ENCODE assay signal across 19 cellular contexts in genomic region chr11:125929445-125930075, GRCh38. TPM values are rescaled to one million over a fixed set of nuclear protein-coding genes. Genes with fewer than 3 reads are reported as not detected.
DNase-seq lines count a peak whose midpoint lies in the region; ATAC-seq, FAIRE-seq and TF ChIP-seq lines count a peak whose summit lies in the region.
"Had no signal": no experiment of that assay in that cellular context is flagged by ENCODE, and none has a peak within 500 bp of the region (broad histone marks: within the 10 kb centered on the region; RNA-seq: fewer than 3 reads in every experiment).

No MANE protein-coding gene starts in this region.

- peaks cover 0 to 6% (median 2%) of the 10 kb centered on the region in 4 experiments; a peak in 2 of 7 replicates for H3K27me3 ChIP-seq in H1 (replicated peaks in 1 of 4; ENCODE audit: control insufficient read depth in 3 of 4, extremely low read depth in 1 of 4, insufficient read depth in 3 of 4, low read length in 3 of 4)

- no peak overlapping the region for H4K5ac ChIP-seq in H1 (ENCODE audit: insufficient read length, low read depth, low read length)

- H4K8ac ChIP-seq in H1 (ENCODE audit: extremely low read depth, insufficient read depth, low read length): no peak overlapping the region

- no peaks in the 10 kb centered on the region for H3K36me3 ChIP-seq in H1 (ENCODE audit: control insufficient read depth in 2 of 4, insufficient read depth in 4 of 4, low read length in 3 of 4)

- POLR2A ChIA-PET in H1 (lab: Charles Lee; ENCODE audit: partially characterized antibody): interaction anchor here (0.9 to 1.3 kb wide), 2 partner anchors 9 to 228 kb away, joined by 3 read pairs; no protein-coding TSS in a partner anchor

- WGBS in H1 (ENCODE audit: extremely low coverage in 1 of 2, insufficient coverage in 1 of 2, insufficient read length in 1 of 2, insufficient replicate concordance in 2 of 2, low coverage in 1 of 2, low lambda C conversion rate in 2 of 2, missing lambda C conversion rate in 1 of 2), 2 experiments: 84% methylated on average over 9 of the region's 9 CpGs; no CpG with 5 or more reads in 1 of the 2 experiments

- CTCF ChIA-PET in H1 (lab: Charles Lee; ENCODE audit: partially characterized antibody): interaction anchor here (0.8 to 7.0 kb wide), 10 partner anchors 8 to 264 kb away, joined by 3 to 76 read pairs (median 3); partner anchors contain the start of gene VSIG10L2

- no peak for TF ChIP-seq EP300 in H1 (IDR thresholded peaks at IDR 0.05; ENCODE audit: borderline replicate concordance in 1 of 2, low read depth in 2 of 2, low read length in 2 of 2)

- no peak for TF ChIP-seq POLR2A in H1 (IDR thresholded peaks at IDR 0.05; ENCODE audit: control extremely low read depth in 1 of 2, low read depth in 2 of 2, low read length in 2 of 2)

- H2BK20ac ChIP-seq in H1 (ENCODE audit: low read length): no peak overlapping the region

- no peak overlapping the region for H2BK12ac ChIP-seq in H1 (ENCODE audit: low read depth, low read length)

- H3K27me3 Mint-ChIP-seq in natural killer cell (ENCODE audit: low read depth in 2 of 2): peaks cover 11 to 27% of the 10 kb centered on the region in 2 donors

- H4K91ac ChIP-seq in H1 (replicated peaks; ENCODE audit: insufficient read length, low read length): no peak overlapping the region

- H2AK5ac ChIP-seq in H1 (ENCODE audit: low read depth, low read length): no peak overlapping the region

- no peak overlapping the region for H3K23ac ChIP-seq in H1 (ENCODE audit: insufficient read length)

- no peak overlapping the region for H3K14ac ChIP-seq in H1 (ENCODE audit: insufficient read length)

- no peak overlapping the region for H3K27ac ChIP-seq in H1 (ENCODE audit: low read depth, low read length)
- H3K27ac ChIP-seq: SK-N-MC had no signal

- no peak overlapping the region for H3K4me3 ChIP-seq in H1 (ENCODE audit: extremely low read depth in 1 of 4, insufficient read depth in 2 of 4, low read depth in 3 of 4, low read length in 4 of 4)
- H3K4me3 ChIP-seq: SK-N-MC had no signal

- no peak overlapping the region for H3K4ac ChIP-seq in H1 (replicated peaks; ENCODE audit: insufficient read length, low read depth, low read length)

- no peak overlapping the region for H2BK120ac ChIP-seq in H1 (replicated peaks; ENCODE audit: low read depth, low read length)

- H3K79me2 ChIP-seq in H1 (ENCODE audit: control insufficient read depth in 1 of 2, insufficient read depth in 2 of 2, low read length in 2 of 2): no peaks in the 10 kb centered on the region

- H4K20me1 ChIP-seq in H1 (replicated peaks in 1 of 2; ENCODE audit: control insufficient read depth in 1 of 2, insufficient read depth in 2 of 2, low read length in 2 of 2): no peaks in the 10 kb centered on the region

- no peak overlapping the region for H2BK5ac ChIP-seq in H1 (ENCODE audit: low read depth, low read length)

- H3K23me2 ChIP-seq in H1 (ENCODE audit: low read depth, low read length): no peaks in the 10 kb centered on the region

- no peak overlapping the region for H2AFZ ChIP-seq in H1 (ENCODE audit: low read length)

- no peak overlapping the region for H3K27ac Mint-ChIP-seq in natural killer cell
- H3K27ac Mint-ChIP-seq: HFFc6, IgD-negative memory B cell had no signal

- H3K4me3 Mint-ChIP-seq in natural killer cell: no peak overlapping the region
- H3K4me3 Mint-ChIP-seq: HFFc6, IgD-negative memory B cell had no signal

- no peaks in the 10 kb centered on the region for H3K79me1 ChIP-seq in H1 (ENCODE audit: low read depth, low read length)

- no peaks in the 10 kb centered on the region for H3K4me1 Mint-ChIP-seq in natural killer cell
- H3K4me1 Mint-ChIP-seq: IgD-negative memory B cell had no signal

- no peak for FAIRE-seq in H1 (lab: Jason Lieb, UNC)
- FAIRE-seq: GM19239, H54 had no signal

- TF ChIP-seq CTCF in H1 (IDR thresholded peaks at IDR 0.05; ENCODE audit: control extremely low read depth in 1 of 3, insufficient read depth in 1 of 3, low read depth in 1 of 3, low read length in 3 of 3): no peak
- TF ChIP-seq CTCF in natural killer cell (IDR thresholded peaks at IDR 0.05): no peak

- no peak overlapping the region for H3K4me2 ChIP-seq in H1 (ENCODE audit: insufficient read depth in 1 of 2, low read depth in 2 of 2, low read length in 2 of 2)

- peaks cover 6 to 14% (median 11%) of the 10 kb centered on the region in 4 experiments for H3K4me1 ChIP-seq in H1 (replicated peaks in 1 of 4; ENCODE audit: control insufficient read depth in 3 of 4, insufficient read depth in 4 of 4, low read length in 3 of 4)
- H3K4me1 ChIP-seq: Caco-2 had no signal

- no peaks in the 10 kb centered on the region for H3K36me3 Mint-ChIP-seq in natural killer cell
- H3K36me3 Mint-ChIP-seq: IgD-negative memory B cell had no signal

- TF ChIP-seq RAD21 in H1 (IDR thresholded peaks at IDR 0.05 in 1 of 2, conservative IDR thresholded peaks at IDR 0.05 in 1 of 2; ENCODE audit: low read depth in 2 of 2, low read length in 2 of 2): no peak

- no peaks in the 10 kb centered on the region for H3K9me3 Mint-ChIP-seq in natural killer cell
- H3K9me3 Mint-ChIP-seq: HFFc6, IgD-negative memory B cell had no signal

- H3K9me3 ChIP-seq in H1 (ENCODE audit: insufficient read depth in 2 of 2, low read depth in 1 of 2, low read length in 1 of 2): no peaks in the 10 kb centered on the region
- H3K9me3 ChIP-seq: Caco-2 had no signal

- peak; percentile 17 for DNase-seq in Ammon's horn (ENCODE audit: low spot score)
- peak; percentile 53 for DNase-seq in MV-4-11 (lab: John Stamatoyannopoulos, UW)
- no peak for DNase-seq in H1 (ENCODE audit: low read depth in 1 of 2, low spot score in 2 of 2)
- peak; percentile 73 for DNase-seq in posterior vena cava (ENCODE audit: low spot score)
- DNase-seq in natural killer cell: no peak
- no peak for DNase-seq in iPS-NIHi11 (ENCODE audit: low spot score)
- DNase-seq in amniotic stem cell (lab: John Stamatoyannopoulos, UW): no peak
- DNase-seq: Caco-2, HFFc6, NCI-H1436, NCI-H2029 treated with DMSO at 0.1 percent for 48 hours, NCI-H2171 treated with DMSO at 0.1 percent for 48 hours, NCI-H510A treated with DMSO at 0.1 percent for 48 hours had no signal

- H3K56ac ChIP-seq in H1 (replicated peaks; ENCODE audit: insufficient read length, low read depth, low read length): no peak overlapping the region

- intact Hi-C loops in posterior vena cava (cut with DNase I) (no loop called here), natural killer cell (cut with micrococcal nuclease) (no loop called here)

- no peak overlapping the region; a peak in 1 of 7 replicates for H3K9ac ChIP-seq in H1 (replicated peaks in 1 of 4; ENCODE audit: extremely low read depth in 1 of 4, low read depth in 3 of 4, low read length in 3 of 4)

- no peak overlapping the region for H3K18ac ChIP-seq in H1 (ENCODE audit: extremely low read depth, low read length)

- no peak overlapping the region for H2BK15ac ChIP-seq in H1 (ENCODE audit: low read length)

- ATAC-seq in natural killer cell: no peak
- ATAC-seq: Panc1 had no signal

TF ChIP-seq in H1, 55 proteins besides CTCF, POLR2A, EP300 and RAD21 (continues in another document):
- TF ChIP-seq CEBPB (IDR thresholded peaks at IDR 0.05; ENCODE audit: low read depth, low read length): peak; percentile 69

RNA-seq across cellular contexts. Expression of gene VSIG10L2, which starts 16.3 kb away (rescaled TPM):
- not detected in 2 replicates for total RNA-seq in H1 (2021; fragmentation: NEBNext Ultra II Directional; extraction: Animal tissue kit (Norgen Biotek cat#: 25700))
- not detected in 2 replicates for polyA plus RNA-seq in H1 (2011; rRNA removed)
- not detected for polyA plus RNA-seq in H1 (2011; cell fraction: cytosol; rRNA removed)
- polyA plus RNA-seq in H1 (2011; cell fraction: nucleus; rRNA removed): not detected
- polyA plus RNA-seq in H1 (2012, experiment 1 of 2): not detected in 4 replicates
- polyA plus RNA-seq in H1 (2012, experiment 2 of 2): not detected
- polyA plus RNA-seq in H1 (2013, experiment 1 of 2): not detected
- not detected for polyA plus RNA-seq in H1 (2013, experiment 2 of 2)
- not detected in 2 replicates for polyA minus RNA-seq in H1 (2011; rRNA and poly(A)+ RNA removed)
- not detected for polyA minus RNA-seq in H1 (2011; cell fraction: cytosol; rRNA and poly(A)+ RNA removed)
- not detected for polyA minus RNA-seq in H1 (2011; cell fraction: nucleus; rRNA and poly(A)+ RNA removed)
- total RNA-seq in posterior vena cava (under 1 TPM in 1 of 2 donors, not detected in 1; 0.14 TPM), natural killer cell (not detected)
- total RNA-seq: Caco-2, HFFc6, LHCN-M2 had no signal
- polyA plus RNA-seq: IgD-negative memory B cell had no signal

RNA-seq across cellular contexts. Expression of gene DDX25, which starts 25.3 kb away (rescaled TPM):
- 16.3 and 17.9 TPM in 2 replicates for total RNA-seq in H1 (2021; fragmentation: NEBNext Ultra II Directional; extraction: Animal tissue kit (Norgen Biotek cat#: 25700))
- 12.4 and 17.6 TPM in 2 replicates for polyA plus RNA-seq in H1 (2011; rRNA removed)
- polyA plus RNA-seq in H1 (2011; cell fraction: cytosol; rRNA removed): 20.1 TPM
- polyA plus RNA-seq in H1 (2011; cell fraction: nucleus; rRNA removed): 12.2 TPM
- 11.4 to 17.1 TPM (median 16.1 TPM) in 4 replicates for polyA plus RNA-seq in H1 (2012, experiment 1 of 2)
- 5.5 TPM for polyA plus RNA-seq in H1 (2012, experiment 2 of 2)
- polyA plus RNA-seq in H1 (2013, experiment 1 of 2): 16.5 TPM
- polyA plus RNA-seq in H1 (2013, experiment 2 of 2): 15.8 TPM
- 15.6 and 22.2 TPM in 2 replicates for polyA minus RNA-seq in H1 (2011; rRNA and poly(A)+ RNA removed)
- 6.5 TPM for polyA minus RNA-seq in H1 (2011; cell fraction: cytosol; rRNA and poly(A)+ RNA removed)
- 9.1 TPM for polyA minus RNA-seq in H1 (2011; cell fraction: nucleus; rRNA and poly(A)+ RNA removed)
- total RNA-seq in posterior vena cava (not detected), natural killer cell (not detected)
- total RNA-seq: Caco-2, HFFc6, LHCN-M2 had no signal

RNA-seq across cellular contexts. Expression of gene PUS3, which starts 26.6 kb away (rescaled TPM):
- 20.0 and 22.6 TPM in 2 replicates for total RNA-seq in H1 (2021; fragmentation: NEBNext Ultra II Directional; extraction: Animal tissue kit (Norgen Biotek cat#: 25700))
- polyA plus RNA-seq in H1 (2011; rRNA removed): 4.8 and 8.7 TPM in 2 replicates
- polyA plus RNA-seq in H1 (2011; cell fraction: cytosol; rRNA removed): 9.9 TPM
- 7.3 TPM for polyA plus RNA-seq in H1 (2011; cell fraction: nucleus; rRNA removed)
- polyA plus RNA-seq in H1 (2012, experiment 1 of 2): 18.0 to 36.2 TPM (median 26.7 TPM) in 4 replicates
- polyA plus RNA-seq in H1 (2012, experiment 2 of 2): 6.0 TPM
- polyA plus RNA-seq in H1 (2013, experiment 1 of 2): 30.4 TPM
- polyA plus RNA-seq in H1 (2013, experiment 2 of 2): 32.4 TPM
- 15.7 and 21.0 TPM in 2 replicates for polyA minus RNA-seq in H1 (2011; rRNA and poly(A)+ RNA removed)
- 5.9 TPM for polyA minus RNA-seq in H1 (2011; cell fraction: cytosol; rRNA and poly(A)+ RNA removed)
- 16.9 TPM for polyA minus RNA-seq in H1 (2011; cell fraction: nucleus; rRNA and poly(A)+ RNA removed)
- 1 to 10 TPM; 7.1 to 9.1 TPM for total RNA-seq in posterior vena cava
- 1 to 10 TPM; 3.6 to 6.7 (median 3.6) TPM for total RNA-seq in natural killer cell

RNA-seq across cellular contexts. Expression of gene HYLS1, which starts 42.1 kb away (rescaled TPM):
- 11.6 and 12.6 TPM in 2 replicates for total RNA-seq in H1 (2021; fragmentation: NEBNext Ultra II Directional; extraction: Animal tissue kit (Norgen Biotek cat#: 25700))
- polyA plus RNA-seq in H1 (2011; rRNA removed): 2.3 and 5.1 TPM in 2 replicates
- 5.5 TPM for polyA plus RNA-seq in H1 (2011; cell fraction: cytosol; rRNA removed)
- 2.4 TPM for polyA plus RNA-seq in H1 (2011; cell fraction: nucleus; rRNA removed)
- polyA plus RNA-seq in H1 (2012, experiment 1 of 2): 7.5 to 11.5 TPM (median 7.9 TPM) in 4 replicates
- polyA plus RNA-seq in H1 (2012, experiment 2 of 2): 1.6 TPM
- 7.1 TPM for polyA plus RNA-seq in H1 (2013, experiment 1 of 2)
- 7.6 TPM for polyA plus RNA-seq in H1 (2013, experiment 2 of 2)
- polyA minus RNA-seq in H1 (2011; rRNA and poly(A)+ RNA removed): 6.1 and 6.9 TPM in 2 replicates
- polyA minus RNA-seq in H1 (2011; cell fraction: cytosol; rRNA and poly(A)+ RNA removed): 4.6 TPM
- 4.4 TPM for polyA minus RNA-seq in H1 (2011; cell fraction: nucleus; rRNA and poly(A)+ RNA removed)
- total RNA-seq in posterior vena cava (1 to 10 TPM; 3.7 to 5.0 TPM), natural killer cell (1 to 10 TPM; 4.4 to 6.8 (median 5.6) TPM)

Comparison
In these comparisons a context has a peak if more than half of its experiments do, and no peak if none do; other contexts are left out.
1. DNase-seq: peak in Ammon's horn (single experiment), MV-4-11 (single experiment) and posterior vena cava (single experiment); none in H1 (0 of 2), natural killer cell (single experiment), iPS-NIHi11 (single experiment) and amniotic stem cell (single experiment).
2. RNA of gene DDX25, which starts 25.3 kb away (total RNA-seq): 16.3 to 17.9 TPM in H1; not detected in natural killer cell and not detected in posterior vena cava; every median in the first group is over 10 times any median in the second.